In the genomic region with DNA sequence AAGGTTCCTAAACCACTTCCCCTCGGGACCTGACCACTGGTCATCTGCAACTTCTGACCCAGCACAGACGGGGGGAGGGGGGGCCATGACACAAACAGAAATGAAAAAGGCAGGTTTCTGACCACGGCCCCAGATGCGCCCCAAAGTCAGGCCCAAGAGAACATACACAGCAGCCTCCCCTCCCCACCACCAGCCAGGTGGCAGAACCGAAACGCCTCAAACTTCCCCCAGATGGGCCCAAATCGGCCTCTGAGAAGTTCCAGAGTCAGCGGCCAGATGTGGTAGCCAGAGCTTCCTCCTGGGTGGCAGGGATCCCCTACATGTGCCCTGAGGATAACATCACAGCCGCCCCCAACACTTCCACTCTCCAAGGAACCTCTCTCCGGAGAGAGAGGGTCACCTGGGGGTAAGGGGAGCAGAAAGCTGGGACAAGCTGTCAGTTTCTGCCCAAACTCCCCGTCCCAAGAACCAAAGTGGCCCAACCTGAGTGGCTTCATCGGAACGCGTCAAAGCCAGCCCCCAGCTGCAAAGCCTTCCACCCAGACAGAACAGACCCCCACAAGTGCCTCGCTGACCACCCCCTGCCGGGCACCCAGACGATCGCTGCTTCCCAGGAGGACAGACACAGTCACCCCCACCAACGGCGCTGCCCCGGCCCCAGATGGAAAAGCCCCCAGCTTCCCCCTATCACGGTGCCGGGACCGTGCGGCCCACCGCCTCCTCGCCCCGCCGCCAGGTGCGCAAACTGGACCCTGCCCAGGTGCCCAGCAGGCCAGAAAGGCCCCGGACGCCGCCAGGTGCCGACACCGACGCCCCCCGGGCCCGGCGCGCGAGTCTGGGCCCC, we compare ENCODE assay signal across 8 cellular contexts. TPM values are rescaled to one million over a fixed set of nuclear protein-coding genes. Genes with fewer than 3 reads are reported as not detected.
A peak's percentile ranks its signal among the peaks of the same experiment; 100 is the strongest.
DNase-seq lines count a peak whose midpoint lies in the region; ATAC-seq and TF ChIP-seq lines count a peak whose summit lies in the region.

No MANE protein-coding gene starts in this region.

- H3K9me3 Mint-ChIP-seq in CD4-positive, CD25-positive, alpha-beta regulatory T cell: no peaks in the 10 kb centered on the region
- H3K9me3 Mint-ChIP-seq in activated T-helper 2 cell treated with anti-CD3 and anti-CD28 coated beads, Interferon-gamma antibody, Interleukin-2, Interleukin-4, amounts not matched to agents 10 μg/mL and 5 μg/mL and 100 μg/mL, durations not matched to agents 14 hours and 24 hours and 36 hours: no peaks in the 10 kb centered on the region
- peaks cover 5% of the 10 kb centered on the region for H3K9me3 Mint-ChIP-seq in glutamatergic neuron (ENCODE audit: unreplicated experiment)

- H3K27ac ChIP-seq in CD4-positive, CD25-positive, alpha-beta regulatory T cell (ENCODE audit: insufficient read depth, low read length, poor library complexity, severe bottlenecking): peak overlapping the region; percentile 92
- H3K27ac ChIP-seq in HUES6 (ENCODE audit: low read depth, low read length) (peak overlapping the region; percentile 40; the same call in 1 of the 2 replicates), rectal smooth muscle tissue (ENCODE audit: low read depth, low read length) (peak overlapping the region; percentile 98)

- H3K9ac ChIP-seq in HUES6 (ENCODE audit: low read length) (peak overlapping the region; percentile 81), rectal smooth muscle tissue (ENCODE audit: low read length) (peak overlapping the region; percentile 100)

- H3K4me3 Mint-ChIP-seq in CD4-positive, CD25-positive, alpha-beta regulatory T cell: peak overlapping the region; percentile 89 to 98 (median 92)
- H3K4me3 Mint-ChIP-seq in activated T-helper 2 cell treated with anti-CD3 and anti-CD28 coated beads, Interferon-gamma antibody, Interleukin-2, Interleukin-4, amounts not matched to agents 10 μg/mL and 5 μg/mL and 100 μg/mL, durations not matched to agents 14 hours and 24 hours and 36 hours (ENCODE audit: low read depth): peak overlapping the region; percentile 95
- peak overlapping the region; percentile 96 for H3K4me3 Mint-ChIP-seq in glutamatergic neuron (ENCODE audit: unreplicated experiment)

- H3K9me3 ChIP-seq in CD4-positive, CD25-positive, alpha-beta regulatory T cell (ENCODE audit: control insufficient read depth in 2 of 2, low read length in 2 of 2): no peaks in the 10 kb centered on the region
- no peaks in the 10 kb centered on the region for H3K9me3 ChIP-seq in HUES6 (ENCODE audit: control insufficient read depth, insufficient read depth, low read depth, low read length)

- peaks cover 18% of the 10 kb centered on the region for H3K4me1 ChIP-seq in CD4-positive, CD25-positive, alpha-beta regulatory T cell (ENCODE audit: control insufficient read depth, insufficient read depth, low read length, poor library complexity, severe bottlenecking)
- H3K4me1 ChIP-seq in HUES6 (ENCODE audit: control insufficient read depth, insufficient read depth, low read length) (peaks cover 5% of the 10 kb centered on the region), rectal smooth muscle tissue (ENCODE audit: control insufficient read depth, insufficient read depth, low read length) (peaks cover 3% of the 10 kb centered on the region)

- no peak for TF ChIP-seq CTCF in glutamatergic neuron (IDR thresholded peaks at IDR 0.05; ENCODE audit: partially characterized antibody, unreplicated experiment)

- H3K36me3 ChIP-seq in CD4-positive, CD25-positive, alpha-beta regulatory T cell (ENCODE audit: control insufficient read depth, insufficient read depth, low read length): no peaks in the 10 kb centered on the region
- H3K36me3 ChIP-seq in HUES6 (ENCODE audit: control insufficient read depth, insufficient read depth, low read length) (no peaks in the 10 kb centered on the region), rectal smooth muscle tissue (ENCODE audit: control insufficient read depth, insufficient read depth, low read length) (no peaks in the 10 kb centered on the region)

- no peak for ATAC-seq in CD4-positive, CD25-positive, alpha-beta regulatory T cell (ENCODE audit: low read depth in 2 of 2)
- ATAC-seq in GM21825 (IDR thresholded peaks at IDR 0.05; ENCODE audit: unreplicated experiment) (no peak), HG03025 (IDR thresholded peaks at IDR 0.05; ENCODE audit: low FRiP score, unreplicated experiment) (no peak)

- peak overlapping the region; percentile 86 for H3K4me3 ChIP-seq in CD4-positive, CD25-positive, alpha-beta regulatory T cell (ENCODE audit: low read depth, low read length)
- H3K4me3 ChIP-seq in HUES6 (ENCODE audit: low read depth, low read length): peak overlapping the region; percentile 91
- H3K4me3 ChIP-seq in rectal smooth muscle tissue (ENCODE audit: low read length): peak overlapping the region; percentile 99

- H3K27me3 Mint-ChIP-seq in CD4-positive, CD25-positive, alpha-beta regulatory T cell: no peaks in the 10 kb centered on the region
- H3K27me3 Mint-ChIP-seq in activated T-helper 2 cell treated with anti-CD3 and anti-CD28 coated beads, Interferon-gamma antibody, Interleukin-2, Interleukin-4, amounts not matched to agents 10 μg/mL and 5 μg/mL and 100 μg/mL, durations not matched to agents 14 hours and 24 hours and 36 hours (ENCODE audit: low read depth): no peaks in the 10 kb centered on the region
- peaks cover 13% of the 10 kb centered on the region for H3K27me3 Mint-ChIP-seq in glutamatergic neuron (ENCODE audit: unreplicated experiment)

- peak in 2 of 3 donors; percentile 9 to 34 for DNase-seq in CD4-positive, CD25-positive, alpha-beta regulatory T cell
- DNase-seq in activated T-helper 2 cell treated with anti-CD3 and anti-CD28 coated beads, Interferon-gamma antibody, Interleukin-2, Interleukin-4, amounts not matched to agents 10 μg/mL and 5 μg/mL and 100 μg/mL, durations not matched to agents 14 hours and 24 hours and 36 hours (ENCODE audit: low spot score): peak; percentile 21
- DNase-seq in glutamatergic neuron (peak; percentile 26), NCI-H1436 treated with DMSO at 0.1 percent for 48 hours (lab: John Stamatoyannopoulos, UW) (no peak)

- peak overlapping the region; percentile 77 to 96 (median 84) for H3K27ac Mint-ChIP-seq in CD4-positive, CD25-positive, alpha-beta regulatory T cell
- peak overlapping the region; percentile 88 for H3K27ac Mint-ChIP-seq in activated T-helper 2 cell treated with anti-CD3 and anti-CD28 coated beads, Interferon-gamma antibody, Interleukin-2, Interleukin-4, amounts not matched to agents 10 μg/mL and 5 μg/mL and 100 μg/mL, durations not matched to agents 14 hours and 24 hours and 36 hours
- peak overlapping the region; percentile 66 for H3K27ac Mint-ChIP-seq in glutamatergic neuron (ENCODE audit: unreplicated experiment)

- intact Hi-C loops in activated T-helper 2 cell treated with anti-CD3 and anti-CD28 coated beads, Interferon-gamma antibody, Interleukin-2, Interleukin-4, amounts not matched to agents 10 μg/mL and 5 μg/mL and 100 μg/mL, durations not matched to agents 14 hours and 24 hours and 36 hours (cut with micrococcal nuclease): loop anchor here (2.0 kb wide), 1 partner anchor 50 kb away; no protein-coding TSS in a partner anchor

- peaks cover 5 to 47% (median 18%) of the 10 kb centered on the region in 4 donors for H3K4me1 Mint-ChIP-seq in CD4-positive, CD25-positive, alpha-beta regulatory T cell
- H3K4me1 Mint-ChIP-seq in activated T-helper 2 cell treated with anti-CD3 and anti-CD28 coated beads, Interferon-gamma antibody, Interleukin-2, Interleukin-4, amounts not matched to agents 10 μg/mL and 5 μg/mL and 100 μg/mL, durations not matched to agents 14 hours and 24 hours and 36 hours (ENCODE audit: low read depth): peaks cover 11% of the 10 kb centered on the region
- peaks cover 6% of the 10 kb centered on the region for H3K4me1 Mint-ChIP-seq in glutamatergic neuron (ENCODE audit: low read depth, unreplicated experiment)

- H3K27me3 ChIP-seq in CD4-positive, CD25-positive, alpha-beta regulatory T cell (ENCODE audit: control insufficient read depth, insufficient read depth, low read length): no peaks in the 10 kb centered on the region
- H3K27me3 ChIP-seq in HUES6 (ENCODE audit: control insufficient read depth, insufficient read depth, low read length): no peaks in the 10 kb centered on the region
- no peaks in the 10 kb centered on the region for H3K27me3 ChIP-seq in rectal smooth muscle tissue (ENCODE audit: control insufficient read depth, insufficient read depth, low read length)

- H3K36me3 Mint-ChIP-seq in CD4-positive, CD25-positive, alpha-beta regulatory T cell: no peaks in the 10 kb centered on the region
- H3K36me3 Mint-ChIP-seq in activated T-helper 2 cell treated with anti-CD3 and anti-CD28 coated beads, Interferon-gamma antibody, Interleukin-2, Interleukin-4, amounts not matched to agents 10 μg/mL and 5 μg/mL and 100 μg/mL, durations not matched to agents 14 hours and 24 hours and 36 hours (ENCODE audit: low read depth): peaks cover 3% of the 10 kb centered on the region
- H3K36me3 Mint-ChIP-seq in glutamatergic neuron (ENCODE audit: unreplicated experiment): no peaks in the 10 kb centered on the region

RNA-seq across cellular contexts. Expression of gene ELL, which starts 0.8 kb away (rescaled TPM):
- total RNA-seq in CD4-positive, CD25-positive, alpha-beta regulatory T cell: 53.6 TPM
- 10 to 100 TPM in 1 of 4 donors, 1 to 10 TPM in 3; 7.7 to 11.8 (median 9.7) TPM for polyA plus RNA-seq in CD4-positive, CD25-positive, alpha-beta regulatory T cell
- total RNA-seq in activated T-helper 2 cell treated with anti-CD3 and anti-CD28 coated beads, Interferon-gamma antibody, Interleukin-2, Interleukin-4, amounts not matched to agents 10 μg/mL and 5 μg/mL and 100 μg/mL, durations not matched to agents 14 hours and 24 hours and 36 hours: 27.0 and 27.5 TPM in 2 replicates
- total RNA-seq in glutamatergic neuron (ENCODE audit: unreplicated experiment): 11.6 TPM

RNA-seq across cellular contexts. Expression of gene FKBP8, which starts 22.3 kb away (rescaled TPM):
- total RNA-seq in CD4-positive, CD25-positive, alpha-beta regulatory T cell: 186 TPM
- polyA plus RNA-seq in CD4-positive, CD25-positive, alpha-beta regulatory T cell: 100 to 1,000 TPM; 106 to 118 (median 117) TPM
- 196 and 201 TPM in 2 replicates for total RNA-seq in activated T-helper 2 cell treated with anti-CD3 and anti-CD28 coated beads, Interferon-gamma antibody, Interleukin-2, Interleukin-4, amounts not matched to agents 10 μg/mL and 5 μg/mL and 100 μg/mL, durations not matched to agents 14 hours and 24 hours and 36 hours
- total RNA-seq in glutamatergic neuron (ENCODE audit: unreplicated experiment): 203 TPM

RNA-seq across cellular contexts. Expression of gene KXD1, which starts 36.6 kb away (rescaled TPM):
- 90.6 TPM for total RNA-seq in CD4-positive, CD25-positive, alpha-beta regulatory T cell
- polyA plus RNA-seq in CD4-positive, CD25-positive, alpha-beta regulatory T cell: 10 to 100 TPM; 65.3 to 99.1 (median 89.9) TPM
- total RNA-seq in activated T-helper 2 cell treated with anti-CD3 and anti-CD28 coated beads, Interferon-gamma antibody, Interleukin-2, Interleukin-4, amounts not matched to agents 10 μg/mL and 5 μg/mL and 100 μg/mL, durations not matched to agents 14 hours and 24 hours and 36 hours: 132 and 141 TPM in 2 replicates
- 71.3 TPM for total RNA-seq in glutamatergic neuron (ENCODE audit: unreplicated experiment)

RNA-seq across cellular contexts. Expression of gene UBA52, which starts 50.6 kb away (rescaled TPM):
- 1,556 TPM for total RNA-seq in CD4-positive, CD25-positive, alpha-beta regulatory T cell
- 1,000 to 10,000 TPM; 1,213 to 1,759 (median 1,573) TPM for polyA plus RNA-seq in CD4-positive, CD25-positive, alpha-beta regulatory T cell
- 1,564 and 1,579 TPM in 2 replicates for total RNA-seq in activated T-helper 2 cell treated with anti-CD3 and anti-CD28 coated beads, Interferon-gamma antibody, Interleukin-2, Interleukin-4, amounts not matched to agents 10 μg/mL and 5 μg/mL and 100 μg/mL, durations not matched to agents 14 hours and 24 hours and 36 hours
- total RNA-seq in glutamatergic neuron (ENCODE audit: unreplicated experiment): 826 TPM

Comparison
In these comparisons a context has a peak if more than half of its experiments do, and no peak if none do; other contexts are left out.
1. H3K27ac ChIP-seq: peak in every context shown above with its lines; median percentile 98 in rectal smooth muscle tissue; 92 in CD4-positive, CD25-positive, alpha-beta regulatory T cell; 40 in HUES6.